8 cellular contexts compared by ENCODE assay signal in the genomic region with DNA sequence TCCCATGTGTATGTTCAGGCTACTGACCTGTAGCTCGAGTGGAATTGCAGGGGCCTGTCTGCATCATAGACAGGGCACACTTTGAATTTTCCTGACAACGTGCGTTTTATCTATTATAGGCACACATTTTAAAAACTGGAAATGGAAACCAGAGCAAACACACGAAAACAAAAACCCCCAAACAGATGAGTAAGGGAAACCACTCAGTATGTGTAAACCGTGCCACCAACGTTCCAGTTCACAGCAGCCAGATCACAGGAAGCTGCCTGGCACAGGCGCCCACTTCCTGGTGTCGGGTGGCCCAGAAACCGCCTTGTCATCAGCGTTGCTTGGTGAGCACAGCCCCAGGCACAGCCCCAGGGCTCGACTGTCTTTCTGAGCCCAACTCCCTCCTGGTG. TPM values are rescaled to one million over a fixed set of nuclear protein-coding genes. Genes with fewer than 3 reads are reported as not detected.
DNase-seq lines count a peak whose midpoint lies in the region; ATAC-seq and TF ChIP-seq lines count a peak whose summit lies in the region.

No MANE protein-coding gene starts in this region.

- DNase-seq in PC-3: peak; percentile 95
- peak; percentile 84 for DNase-seq in activated T-cell treated with anti-CD3 and anti-CD28 coated beads, Interleukin-2, amount 50 U/mL, for 4 hours
- peak; percentile 82 for DNase-seq in Right ventricle myocardium superior
- DNase-seq in stimulated activated CD4-positive, alpha-beta T cell treated with anti-CD3 and anti-CD28 coated beads, Interleukin-2, amount 100 ng/mL, for 24 hours: peak; percentile 85 to 88
- DNase-seq in SHP77 treated with DMSO at 0.1 percent for 48 hours (lab: John Stamatoyannopoulos, UW): no peak

- H3K79me2 ChIP-seq in ACC112 (ENCODE audit: control insufficient read depth, insufficient read depth, low read length, unreplicated experiment) (no peaks in the 10 kb centered on the region), PC-3 (ENCODE audit: low read length) (no peaks in the 10 kb centered on the region)

- no peaks in the 10 kb centered on the region for H3K27me3 ChIP-seq in ACC112 (ENCODE audit: insufficient read depth, low read length)
- H3K27me3 ChIP-seq in PC-3 (ENCODE audit: low read length): no peaks in the 10 kb centered on the region

- H3K36me3 Mint-ChIP-seq in activated T-cell treated with anti-CD3 and anti-CD28 coated beads, Interleukin-2, amount 50 U/mL, for 4 hours (ENCODE audit: insufficient read depth): no peaks in the 10 kb centered on the region

- no peaks in the 10 kb centered on the region for H3K36me3 ChIP-seq in ACC112 (ENCODE audit: insufficient read depth, low read length)
- H3K36me3 ChIP-seq in PC-3 (ENCODE audit: low read depth, low read length): no peaks in the 10 kb centered on the region

- H3K4me1 ChIP-seq in ACC112 (ENCODE audit: control insufficient read depth, insufficient read depth, low read length, unreplicated experiment) (peaks cover 11% of the 10 kb centered on the region), PC-3 (ENCODE audit: insufficient read depth, low read length) (peaks cover 27% of the 10 kb centered on the region)

- peak overlapping the region; percentile 71 for H3K4me3 Mint-ChIP-seq in activated T-cell treated with anti-CD3 and anti-CD28 coated beads, Interleukin-2, amount 50 U/mL, for 4 hours

- CTCF ChIA-PET in PC-3 (lab: Charles Lee): no interaction called here

- no peaks in the 10 kb centered on the region for H3K9me3 ChIP-seq in PC-3 (ENCODE audit: low read length)

- H3K9me2 ChIP-seq in PC-3 (replicated peaks; ENCODE audit: low read length): no peaks in the 10 kb centered on the region

- H3K4me1 Mint-ChIP-seq in activated T-cell treated with anti-CD3 and anti-CD28 coated beads, Interleukin-2, amount 50 U/mL, for 4 hours (ENCODE audit: low read depth): peaks cover 48% of the 10 kb centered on the region

- H3K27ac ChIP-seq in ACC112 (ENCODE audit: low read depth, low read length) (peak overlapping the region; percentile 20; the same call in 1 of the 2 replicates), PC-3 (ENCODE audit: low read length) (peak overlapping the region; percentile 98)

- peak overlapping the region; percentile 81 for H3K9ac ChIP-seq in PC-3 (ENCODE audit: low read length)

- H3K4me2 ChIP-seq in PC-3 (ENCODE audit: low read length): peak overlapping the region; percentile 43

- TF ChIP-seq CTCF in PC-3 (conservative IDR thresholded peaks at IDR 0.05; ENCODE audit: low read depth, low read length): no peak

- no peaks in the 10 kb centered on the region for H3F3A ChIP-seq in PC-3 (ENCODE audit: low read length, unreplicated experiment)

- no peaks in the 10 kb centered on the region for H4K20me1 ChIP-seq in PC-3 (ENCODE audit: low read length)

- no peaks in the 10 kb centered on the region for H3K27me3 Mint-ChIP-seq in activated T-cell treated with anti-CD3 and anti-CD28 coated beads, Interleukin-2, amount 50 U/mL, for 4 hours (ENCODE audit: low read depth)

- in situ Hi-C loops in GM18951 (cut with MboI; ENCODE audit: low sequenced_read_pairs, unreplicated experiment): no loop called here

- H3K4me3 ChIP-seq in ACC112 (ENCODE audit: low read depth, low read length) (no peak overlapping the region), PC-3 (ENCODE audit: low read length) (no peak overlapping the region)

- ATAC-seq in HG03095 (IDR thresholded peaks at IDR 0.05; ENCODE audit: unreplicated experiment) (peak; percentile 82), PC-3 (peak; percentile 95), Right ventricle myocardium superior (ENCODE audit: poor library complexity) (peak; percentile 76)
- peak; percentile 99 to 100 for ATAC-seq in activated T-cell treated with anti-CD3 and anti-CD28 coated beads, Interleukin-2, amount 50 U/mL, for 4 hours

- H2AFZ ChIP-seq in ACC112 (ENCODE audit: low read length, unreplicated experiment): peak overlapping the region; percentile 83
- peak overlapping the region; percentile 43; the same call in 1 of the 2 replicates for H2AFZ ChIP-seq in PC-3 (ENCODE audit: low read length)

- peak; percentile 51 for TF ChIP-seq POLR2A in GM18951 (IDR thresholded peaks at IDR 0.05; ENCODE audit: extremely low read depth, insufficient read depth, insufficient read length)

- no peaks in the 10 kb centered on the region for H3K9me3 Mint-ChIP-seq in activated T-cell treated with anti-CD3 and anti-CD28 coated beads, Interleukin-2, amount 50 U/mL, for 4 hours

- intact Hi-C loops in PC-3 (cut with micrococcal nuclease): loop anchor here (1.0 to 5.0 kb wide), 2 partner anchors 8 to 35 kb away; a partner anchor contains a TSS
- intact Hi-C loops in Right ventricle myocardium superior (cut with DNase I): no loop called here

- POLR2A ChIA-PET in PC-3 (lab: Charles Lee; ENCODE audit: unreplicated experiment): interaction anchor here (0.5 to 0.7 kb wide), 3 partner anchors 16 to 744 kb away, joined by 3 to 8 read pairs (median 4); no protein-coding TSS in a partner anchor

- BruUV-seq in PC-3 (replicated peaks; lab: Mats Ljungman, UMichigan): no TSS peak

RNA-seq across cellular contexts. Expression of a gene that starts 34.5 kb away (rescaled TPM):
- total RNA-seq in PC-3 (2014; rRNA removed) (119 and 151 TPM in 2 replicates), Right ventricle myocardium superior (191 TPM)
- 100 to 1,000 TPM; 107 to 129 (median 117) TPM for total RNA-seq in activated T-cell treated with anti-CD3 and anti-CD28 coated beads, Interleukin-2, amount 50 U/mL, for 4 hours
